Comparison of ENCODE assay signal across 1 cellular context in genomic region chr2:42931147-42931817, GRCh38.
TF ChIP-seq lines count a peak whose summit lies in the region.

No MANE protein-coding gene starts in this region.

TF ChIP-seq in H1, 55 proteins besides CTCF, POLR2A, EP300 and RAD21 (continued from another document):
- TF ChIP-seq ZNF274 (IDR thresholded peaks at IDR 0.05; ENCODE audit: borderline replicate concordance, extremely low read depth, low read length) = no peak
